8 cellular contexts compared by ENCODE assay signal in genomic region chr6:154249499-154250298, GRCh38.
DNase-seq lines count a peak whose midpoint lies in the region; ATAC-seq and TF ChIP-seq lines count a peak whose summit lies in the region.

No MANE protein-coding gene starts in this region.

- H3K9me3 Mint-ChIP-seq in endothelial cell (ENCODE audit: unreplicated experiment), result no peaks in the 10 kb centered on the region

- no peak overlapping the region for H3K27ac ChIP-seq in PC-9

- no peaks in the 10 kb centered on the region for H4K20me1 ChIP-seq in PC-9 (ENCODE audit: insufficient read depth)

- intact Hi-C loops in PC-9 (cut with micrococcal nuclease; ENCODE audit: unreplicated experiment), result no loop called here

- H3K4me1 Mint-ChIP-seq in endothelial cell (ENCODE audit: unreplicated experiment), result peaks cover 70% of the 10 kb centered on the region

- peak; percentile 73 for ATAC-seq in GM21515 (IDR thresholded peaks at IDR 0.05; ENCODE audit: unreplicated experiment)

- in situ Hi-C loops in GM13976 (cut with MboI; ENCODE audit: low sequenced_read_pairs, unreplicated experiment), result no loop called here

- no peaks in the 10 kb centered on the region for H3K27me3 ChIP-seq in MG63
- H3K27me3 ChIP-seq in PC-9 (ENCODE audit: insufficient read depth, low read depth), result no peaks in the 10 kb centered on the region

- H3K27ac Mint-ChIP-seq in endothelial cell (ENCODE audit: unreplicated experiment), result peak overlapping the region; percentile 86

- H3K9me2 ChIP-seq in PC-9 (ENCODE audit: insufficient read depth), result no peaks in the 10 kb centered on the region

- DNase-seq in GM13976 (ENCODE audit: low spot score) (peak; percentile 35), endothelial cell (ENCODE audit: low spot score) (no peak), SW 1271 (lab: John Stamatoyannopoulos, UW) (no peak), islet precursor cell (no peak), MG63 (no peak), PC-9 (no peak)
- peak; percentile 78 for DNase-seq in Jurkat, Clone E6-1 (ENCODE audit: low read depth, low spot score)

- H3K9me3 ChIP-seq in MG63 (no peaks in the 10 kb centered on the region), PC-9 (ENCODE audit: insufficient read depth, low read depth) (no peaks in the 10 kb centered on the region)

- H3K79me2 ChIP-seq in PC-9 (ENCODE audit: low read depth), result no peaks in the 10 kb centered on the region

- no peak overlapping the region for H3K4me3 Mint-ChIP-seq in endothelial cell (ENCODE audit: unreplicated experiment)

- peak overlapping the region; percentile 10 for H3K4me3 ChIP-seq in Jurkat, Clone E6-1 (ENCODE audit: low read length)
- H3K4me3 ChIP-seq in MG63, result no peak overlapping the region
- no peak overlapping the region for H3K4me3 ChIP-seq in PC-9

- POLR2A ChIA-PET in PC-9 (lab: Charles Lee; ENCODE audit: unreplicated experiment), result no interaction called here

- peaks cover 2% of the 10 kb centered on the region for H3K27me3 Mint-ChIP-seq in endothelial cell (ENCODE audit: unreplicated experiment)

- no peaks in the 10 kb centered on the region for H3F3A ChIP-seq in PC-9 (ENCODE audit: insufficient read depth, low read depth)

- CTCF ChIA-PET in PC-9 (lab: Charles Lee), result no interaction called here

- BruUV-seq in PC-9 (replicated peaks; lab: Mats Ljungman, UMichigan), result no TSS peak

- no peaks in the 10 kb centered on the region for H3K4me1 ChIP-seq in PC-9 (replicated peaks; ENCODE audit: insufficient read depth)

- H3K4me2 ChIP-seq in PC-9, result no peak overlapping the region

- H2AFZ ChIP-seq in PC-9, result no peak overlapping the region

- H3K36me3 Mint-ChIP-seq in endothelial cell (ENCODE audit: low read depth, unreplicated experiment), result peaks cover 7% of the 10 kb centered on the region

- H3K36me3 ChIP-seq in MG63 (no peaks in the 10 kb centered on the region), PC-9 (ENCODE audit: low read depth) (no peaks in the 10 kb centered on the region)

- TF ChIP-seq CTCF in GM13976 (IDR thresholded peaks at IDR 0.05; ENCODE audit: borderline replicate concordance, control extremely low read depth, extremely low read depth, insufficient read depth, missing control alignments) (no peak), endothelial cell (IDR thresholded peaks at IDR 0.05; ENCODE audit: unreplicated experiment) (no peak), PC-9 (conservative IDR thresholded peaks at IDR 0.05) (no peak)

Comparison
In these comparisons a context has a peak if more than half of its experiments do, and no peak if none do; other contexts are left out.
1. DNase-seq: peak in GM13976 (single experiment) and Jurkat, Clone E6-1 (single experiment); none in endothelial cell (single experiment), SW 1271 (0 of 2), islet precursor cell (single experiment), MG63 (single experiment) and PC-9 (0 of 2).